In genomic region chr19:19059018-19059836, GRCh38 we compare ENCODE assay signal across 24 cellular contexts.
"Had no signal": no experiment of that assay in that cellular context is flagged by ENCODE, and none has a peak within 500 bp of the region (broad histone marks: within the 10 kb centered on the region; RNA-seq: fewer than 3 reads in every experiment).

No MANE protein-coding gene starts in this region.

- H3K4me3 ChIP-seq: coronary artery, gastroesophageal sphincter, heart left ventricle, left lung, mucosa of descending colon, neural progenitor cell, ovary, sigmoid colon, spleen, transverse colon, uterus had no signal

- H3K9me3 Mint-ChIP-seq: activated naive CD8-positive, alpha-beta T cell treated with anti-CD3 and anti-CD28 coated beads, Interleukin-2, amount 10 ng/mL, durations not matched to agents 7 days and 5 days; activated T-helper 1 cell treated with anti-CD3 and anti-CD28 coated beads, Interleukin-12 subunit alpha, Interleukin-12 subunit beta, Interleukin-2, Interleukin-4 antibody, amounts not matched to agents 30 ng/mL and 10 ng/mL and 1 ng/mL, durations not matched to agents 14 hours and 24 hours and 36 hours; naive B cell; neural progenitor cell had no signal

- H3K4me3 Mint-ChIP-seq: activated naive CD8-positive, alpha-beta T cell treated with anti-CD3 and anti-CD28 coated beads, Interleukin-2, amount 10 ng/mL, durations not matched to agents 7 days and 5 days; activated T-helper 1 cell treated with anti-CD3 and anti-CD28 coated beads, Interleukin-12 subunit alpha, Interleukin-12 subunit beta, Interleukin-2, Interleukin-4 antibody, amounts not matched to agents 30 ng/mL and 10 ng/mL and 1 ng/mL, durations not matched to agents 14 hours and 24 hours and 36 hours; neural progenitor cell; T-helper 17 cell had no signal

- H3K36me3 ChIP-seq: neural progenitor cell, ovary, uterus had no signal

- H3K27ac ChIP-seq: brain microvascular endothelial cell, coronary artery, gastroesophageal sphincter, left lung, neural progenitor cell, ovary, sigmoid colon, spleen, transverse colon, uterus had no signal

- DNase-seq: activated CD4-positive, alpha-beta T cell treated with anti-CD3 and anti-CD28 coated beads, Interleukin-2, amount 50 U/mL, for 4 hours; activated naive CD4-positive, alpha-beta T cell; activated naive CD8-positive, alpha-beta T cell treated with anti-CD3 and anti-CD28 coated beads, Interleukin-2, amount 10 ng/mL, durations not matched to agents 7 days and 5 days; activated T-cell treated with anti-CD3 and anti-CD28 coated beads for 4 hours; aorta; brain microvascular endothelial cell; central memory CD4-positive, alpha-beta T cell; heart left ventricle; mesenchymal stem cell; mucosa of descending colon; naive B cell; ovary; sigmoid colon; spleen; stimulated activated CD4-positive, alpha-beta T cell treated with anti-CD3 and anti-CD28 coated beads, Interleukin-4, amount 100 ng/mL, for 4 hours; stimulated activated naive CD4-positive, alpha-beta T cell treated with Interleukin-2 at 50 U/mL for 16 hours; T-helper 17 cell; transverse colon; uterus had no signal

- H3K9me3 ChIP-seq: gastroesophageal sphincter, heart left ventricle, left lung, mucosa of descending colon, ovary, sigmoid colon, spleen, transverse colon, uterus had no signal

- H3K36me3 Mint-ChIP-seq: activated naive CD8-positive, alpha-beta T cell treated with anti-CD3 and anti-CD28 coated beads, Interleukin-2, amount 10 ng/mL, durations not matched to agents 7 days and 5 days; naive B cell had no signal

- ATAC-seq: gastroesophageal sphincter, heart left ventricle, left lung, mucosa of descending colon, T-helper 17 cell had no signal

- H3K9ac ChIP-seq: neural progenitor cell had no signal

- H3K27me3 ChIP-seq: brain microvascular endothelial cell, gastroesophageal sphincter, heart left ventricle, left lung, ovary, sigmoid colon, spleen, transverse colon, uterus had no signal

- H3K27ac Mint-ChIP-seq: activated naive CD8-positive, alpha-beta T cell treated with anti-CD3 and anti-CD28 coated beads, Interleukin-2, amount 10 ng/mL, durations not matched to agents 7 days and 5 days; activated T-helper 1 cell treated with anti-CD3 and anti-CD28 coated beads, Interleukin-12 subunit alpha, Interleukin-12 subunit beta, Interleukin-2, Interleukin-4 antibody, amounts not matched to agents 30 ng/mL and 10 ng/mL and 1 ng/mL, durations not matched to agents 14 hours and 24 hours and 36 hours; neural progenitor cell; T-helper 17 cell had no signal

- H3K27me3 Mint-ChIP-seq: activated naive CD8-positive, alpha-beta T cell treated with anti-CD3 and anti-CD28 coated beads, Interleukin-2, amount 10 ng/mL, durations not matched to agents 7 days and 5 days; naive B cell; T-helper 17 cell had no signal
